Comparison of ENCODE assay signal across 8 cellular contexts in genomic region chr20:58892932-58893224, GRCh38.
DNase-seq lines count a peak whose midpoint lies in the region; ATAC-seq and TF ChIP-seq lines count a peak whose summit lies in the region.

No MANE protein-coding gene starts in this region.

- DNase-seq in NCI-H1694 (lab: John Stamatoyannopoulos, UW) (peak; percentile 20), NCI-H1694 treated with DMSO at 0.1 percent for 48 hours (lab: John Stamatoyannopoulos, UW) (no peak), RWPE1 (ENCODE audit: low spot score) (no peak), erythroblast (lab: John Stamatoyannopoulos, UW) (peak; percentile 62 to 63), skeletal muscle cell (ENCODE audit: low read depth) (no peak), Ammon's horn (ENCODE audit: low spot score) (no peak)
- no peak for DNase-seq in activated CD4-positive, alpha-beta T cell treated with anti-CD3 and anti-CD28 coated beads for 4 hours

- POLR2A ChIA-PET in RWPE1 (lab: Yijun Ruan, JAX; ENCODE audit: low non-redundant PET), result no interaction called here

- H3K27ac ChIP-seq in RWPE1, result peak overlapping the region; percentile 94

- no peak for TF ChIP-seq POLR2A in erythroblast (IDR thresholded peaks at IDR 0.05; ENCODE audit: low read length)

- no peak for ATAC-seq in GM21390 (IDR thresholded peaks at IDR 0.05; ENCODE audit: unreplicated experiment)

- CTCF ChIA-PET in RWPE1 (lab: Yijun Ruan, JAX), result no interaction called here

- TF ChIP-seq CTCF in RWPE1 (conservative IDR thresholded peaks at IDR 0.05; ENCODE audit: low read depth), result no peak

- peak overlapping the region; percentile 73 for H3K4me3 ChIP-seq in skeletal muscle cell (ENCODE audit: low read depth, low read length)

Comparison
In these comparisons a context has a peak if more than half of its experiments do, and no peak if none do; other contexts are left out.
1. DNase-seq: peak in NCI-H1694 (single experiment) and erythroblast (2 of 2); none in NCI-H1694 treated with DMSO at 0.1 percent for 48 hours (single experiment), RWPE1 (single experiment), skeletal muscle cell (single experiment), Ammon's horn (single experiment) and activated CD4-positive, alpha-beta T cell treated with anti-CD3 and anti-CD28 coated beads for 4 hours (0 of 2).